ENCODE assay signal across 18 cellular contexts in the genomic region with DNA sequence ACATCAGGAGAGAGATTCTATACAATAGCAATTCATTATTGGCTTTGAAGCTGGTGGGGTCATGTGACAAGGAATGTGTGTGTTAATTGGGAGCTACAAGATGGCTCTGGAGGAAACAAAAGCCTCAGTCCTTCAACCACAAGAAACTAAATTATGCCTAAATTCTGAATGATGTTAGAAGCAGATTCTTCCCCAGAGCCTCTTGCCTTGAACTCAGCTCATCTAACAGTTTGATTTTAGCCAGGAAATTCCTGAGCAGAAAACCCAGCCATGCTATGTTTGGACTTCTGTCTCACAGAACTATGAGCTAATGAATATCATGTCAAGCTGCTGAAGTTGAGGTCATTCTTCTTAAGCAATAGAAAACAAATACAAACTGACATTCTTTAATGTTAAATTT.
A peak's percentile ranks its signal among the peaks of the same experiment; 100 is the strongest.
DNase-seq lines count a peak whose midpoint lies in the region; ATAC-seq and TF ChIP-seq lines count a peak whose summit lies in the region.
"Had no signal": no experiment of that assay in that cellular context is flagged by ENCODE, and none has a peak within 500 bp of the region (broad histone marks: within the 10 kb centered on the region; RNA-seq: fewer than 3 reads in every experiment).

No MANE protein-coding gene starts in this region.

- no peaks in the 10 kb centered on the region for H3K9me3 ChIP-seq in fibroblast of lung (ENCODE audit: control insufficient read depth, insufficient read depth, low read depth, low read length)
- H3K9me3 ChIP-seq in neural progenitor cell (ENCODE audit: low read depth): no peaks in the 10 kb centered on the region
- H3K9me3 ChIP-seq: SJCRH30 had no signal

- H3K36me3 ChIP-seq in fibroblast of lung (ENCODE audit: control insufficient read depth, insufficient read depth, low read length) (no peaks in the 10 kb centered on the region), neural progenitor cell (no peaks in the 10 kb centered on the region)
- H3K36me3 ChIP-seq: SJCRH30 had no signal

- peaks cover 8% of the 10 kb centered on the region for H3K4me1 Mint-ChIP-seq in neural progenitor cell
- H3K4me1 Mint-ChIP-seq in activated CD8-positive, alpha-beta T cell treated with anti-CD3 and anti-CD28 coated beads, Interleukin-2, amount 10 ng/mL, durations not matched to agents 7 days and 5 days (ENCODE audit: low read depth): no peaks in the 10 kb centered on the region

- POLR2A ChIA-PET in activated CD8-positive, alpha-beta T cell treated with anti-CD3 and anti-CD28 coated beads, Interleukin-2, amount 10 ng/mL, durations not matched to agents 7 days and 5 days (lab: Charles Lee): no interaction called here

- ATAC-seq in activated CD8-positive, alpha-beta T cell treated with anti-CD3 and anti-CD28 coated beads, Interleukin-2, amount 10 ng/mL, durations not matched to agents 7 days and 5 days: no peak
- ATAC-seq: activated naive CD4-positive, alpha-beta T cell treated with anti-CD3 and anti-CD28 coated beads, Interleukin-2, amount 50 U/mL, for 72 hours had no signal

- H3K27ac Mint-ChIP-seq in neural progenitor cell: no peak overlapping the region
- no peak overlapping the region for H3K27ac Mint-ChIP-seq in activated CD8-positive, alpha-beta T cell treated with anti-CD3 and anti-CD28 coated beads, Interleukin-2, amount 10 ng/mL, durations not matched to agents 7 days and 5 days
- H3K27ac Mint-ChIP-seq: activated naive CD4-positive, alpha-beta T cell treated with anti-CD3 and anti-CD28 coated beads, Interleukin-2, amount 50 U/mL, for 72 hours; activated T-cell treated with anti-CD3 and anti-CD28 coated beads, Interleukin-2, amount 50 U/mL, for 24 hours had no signal

- no peak overlapping the region for H3K4me3 Mint-ChIP-seq in neural progenitor cell
- H3K4me3 Mint-ChIP-seq in activated CD8-positive, alpha-beta T cell treated with anti-CD3 and anti-CD28 coated beads, Interleukin-2, amount 10 ng/mL, durations not matched to agents 7 days and 5 days: no peak overlapping the region
- H3K4me3 Mint-ChIP-seq: activated T-cell treated with anti-CD3 and anti-CD28 coated beads, Interleukin-2, amount 50 U/mL, for 24 hours had no signal

- H3F3A ChIP-seq in neural progenitor cell (ENCODE audit: low read depth): no peaks in the 10 kb centered on the region

- no peaks in the 10 kb centered on the region for H3K4me1 ChIP-seq in fibroblast of lung (ENCODE audit: control insufficient read depth, extremely low read depth, insufficient read depth, low read length)
- H3K4me1 ChIP-seq in neural progenitor cell: no peaks in the 10 kb centered on the region

- H3K4me2 ChIP-seq in fibroblast of lung (ENCODE audit: extremely low read depth, insufficient read depth, low read length) (no peak overlapping the region), neural progenitor cell (no peak overlapping the region)

- in situ Hi-C loops in SK-MEL-5 (cut with HindIII; ENCODE audit: low pct_unique_long_range_greater_than_20kb, low sequenced_read_pairs): no loop called here

- H3K27me3 ChIP-seq in fibroblast of lung (ENCODE audit: control insufficient read depth, insufficient read depth, low read length) (no peaks in the 10 kb centered on the region), neural progenitor cell (no peaks in the 10 kb centered on the region)
- H3K27me3 ChIP-seq: SJCRH30 had no signal

- H3K36me3 Mint-ChIP-seq in neural progenitor cell: no peaks in the 10 kb centered on the region
- H3K36me3 Mint-ChIP-seq in activated CD8-positive, alpha-beta T cell treated with anti-CD3 and anti-CD28 coated beads, Interleukin-2, amount 10 ng/mL, durations not matched to agents 7 days and 5 days (ENCODE audit: low read depth): no peaks in the 10 kb centered on the region
- H3K36me3 Mint-ChIP-seq: activated naive CD4-positive, alpha-beta T cell treated with anti-CD3 and anti-CD28 coated beads, Interleukin-2, amount 50 U/mL, for 72 hours had no signal

- H3K79me2 ChIP-seq in fibroblast of lung (ENCODE audit: control insufficient read depth, insufficient read depth, low read length) (no peaks in the 10 kb centered on the region), neural progenitor cell (ENCODE audit: low read depth) (no peaks in the 10 kb centered on the region)

- H3K27me3 Mint-ChIP-seq in neural progenitor cell (ENCODE audit: insufficient read depth, low read depth): peaks cover 4% of the 10 kb centered on the region
- no peaks in the 10 kb centered on the region for H3K27me3 Mint-ChIP-seq in activated CD8-positive, alpha-beta T cell treated with anti-CD3 and anti-CD28 coated beads, Interleukin-2, amount 10 ng/mL, durations not matched to agents 7 days and 5 days (ENCODE audit: low read depth)
- H3K27me3 Mint-ChIP-seq: activated T-cell treated with anti-CD3 and anti-CD28 coated beads, Interleukin-2, amount 50 U/mL, for 24 hours had no signal

- H3K9me3 Mint-ChIP-seq in neural progenitor cell: no peaks in the 10 kb centered on the region
- no peaks in the 10 kb centered on the region for H3K9me3 Mint-ChIP-seq in activated CD8-positive, alpha-beta T cell treated with anti-CD3 and anti-CD28 coated beads, Interleukin-2, amount 10 ng/mL, durations not matched to agents 7 days and 5 days (ENCODE audit: insufficient read depth)
- H3K9me3 Mint-ChIP-seq: activated naive CD4-positive, alpha-beta T cell treated with anti-CD3 and anti-CD28 coated beads, Interleukin-2, amount 50 U/mL, for 72 hours; activated T-cell treated with anti-CD3 and anti-CD28 coated beads, Interleukin-2, amount 50 U/mL, for 24 hours had no signal

- H4K20me1 ChIP-seq in fibroblast of lung (ENCODE audit: control insufficient read depth, extremely low read depth, insufficient read depth, low read length) (no peaks in the 10 kb centered on the region), neural progenitor cell (ENCODE audit: low read depth) (no peaks in the 10 kb centered on the region)

- no peak overlapping the region for H3K4me3 ChIP-seq in fibroblast of lung (replicated peaks in 1 of 4; ENCODE audit: control extremely low read depth in 1 of 4, insufficient read depth in 1 of 4, low read depth in 3 of 4, low read length in 4 of 4)
- no peak overlapping the region for H3K4me3 ChIP-seq in neural progenitor cell
- H3K4me3 ChIP-seq: SJCRH30 had no signal

- H3K27ac ChIP-seq in fibroblast of lung (ENCODE audit: insufficient read depth, low read length) (no peak overlapping the region), neural progenitor cell (no peak overlapping the region)
- H3K27ac ChIP-seq: SJCRH30 had no signal

- H3K9ac ChIP-seq in fibroblast of lung (ENCODE audit: insufficient read depth, low read length) (no peak overlapping the region), neural progenitor cell (no peak overlapping the region)

- TF ChIP-seq CTCF in fibroblast of lung (conservative IDR thresholded peaks at IDR 0.05 in 1 of 2, IDR thresholded peaks at IDR 0.05 in 1 of 2; ENCODE audit: low read depth in 1 of 2, low read length in 2 of 2): no peak
- TF ChIP-seq CTCF in neural progenitor cell (IDR thresholded peaks at IDR 0.05): no peak

- peak; percentile 2 for DNase-seq in GM03348 (ENCODE audit: low spot score)
- DNase-seq in SK-MEL-5 (ENCODE audit: low read depth, low spot score): peak; percentile 9
- DNase-seq in fibroblast of lung (ENCODE audit: low read depth in 2 of 2): peak; percentile 34 to 66
- DNase-seq in neural progenitor cell (ENCODE audit: low spot score): no peak
- DNase-seq in NCI-H2081 treated with DMSO at 0.1 percent for 48 hours (lab: John Stamatoyannopoulos, UW): no peak
- DNase-seq in activated CD8-positive, alpha-beta T cell treated with anti-CD3 and anti-CD28 coated beads, Interleukin-2, amount 10 ng/mL, durations not matched to agents 7 days and 5 days: no peak
- no peak for DNase-seq in NCI-H2081 (lab: John Stamatoyannopoulos, UW)
- DNase-seq in NCI-H2107 (lab: John Stamatoyannopoulos, UW): no peak
- DNase-seq: activated CD4-positive, alpha-beta T cell treated with anti-CD3 and anti-CD28 coated beads, Interleukin-2, amount 50 U/mL, for 1 hour; activated T-cell treated with anti-CD3 and anti-CD28 coated beads, Interleukin-2, amount 50 U/mL, for 24 hours; effector CD8-positive, alpha-beta T cell; HCEC 1CT; NCI-H187; NCI-H526; SJCRH30; stimulated activated CD4-positive, alpha-beta T cell treated with anti-CD3 and anti-CD28 coated beads, Interleukin-4, amount 100 ng/mL, for 1 hour; stimulated activated CD8-positive, alpha-beta memory T cell treated with anti-CD3 and anti-CD28 coated beads, Interleukin-4, amount 100 ng/mL, for 48 hours had no signal

- H2AFZ ChIP-seq in fibroblast of lung (ENCODE audit: low read length) (no peak overlapping the region), neural progenitor cell (replicated peaks) (peak overlapping the region; percentile 67)

- CTCF ChIA-PET in activated CD8-positive, alpha-beta T cell treated with anti-CD3 and anti-CD28 coated beads, Interleukin-2, amount 10 ng/mL, durations not matched to agents 7 days and 5 days (lab: Charles Lee): no interaction called here

Comparison
In these comparisons a context has a peak if more than half of its experiments do, and no peak if none do; other contexts are left out.
1. DNase-seq: peak in GM03348 (single experiment), SK-MEL-5 (single experiment) and fibroblast of lung (2 of 2); none in neural progenitor cell (single experiment), NCI-H2081 treated with DMSO at 0.1 percent for 48 hours (single experiment), activated CD8-positive, alpha-beta T cell treated with anti-CD3 and anti-CD28 coated beads, Interleukin-2, amount 10 ng/mL, durations not matched to agents 7 days and 5 days (single experiment), NCI-H2081 (0 of 2) and NCI-H2107 (single experiment).